ENCODE assay signal across 23 cellular contexts in genomic region chr15:94335616-94336015, GRCh38.
DNase-seq lines count a peak whose midpoint lies in the region; ATAC-seq, FAIRE-seq and TF ChIP-seq lines count a peak whose summit lies in the region.
"Had no signal": no experiment of that assay in that cellular context is flagged by ENCODE, and none has a peak within 500 bp of the region (broad histone marks: within the 10 kb centered on the region; RNA-seq: fewer than 3 reads in every experiment).

No MANE protein-coding gene starts in this region.

- CTCF ChIA-PET in A549 (lab: Yijun Ruan, JAX): interaction anchor here (4.1 kb wide), 1 partner anchor 12 kb away, joined by 37 read pairs; no protein-coding TSS in a partner anchor
- CTCF ChIA-PET in activated CD4-positive, alpha-beta T cell treated with anti-CD3 and anti-CD28 coated beads, Interleukin-2, amount 10 ng/mL, durations not matched to agents 7 days and 5 days (lab: Charles Lee): interaction anchor here (1.1 to 3.6 kb wide), 2 partner anchors 12 to 18 kb away, joined by 3 to 25 read pairs; no protein-coding TSS in a partner anchor

- H3K36me3 Mint-ChIP-seq in activated CD4-positive, alpha-beta T cell treated with anti-CD3 and anti-CD28 coated beads, Interleukin-2, amount 10 ng/mL, durations not matched to agents 7 days and 5 days (ENCODE audit: low read depth): no peaks in the 10 kb centered on the region

- WGBS in A549 (ENCODE audit: missing lambda C conversion rate): 64% methylated on average over 3 of the region's 3 CpGs

- FAIRE-seq in A549 (lab: Jason Lieb, UNC): peak; percentile 39
- peak; percentile 55 for FAIRE-seq in islet of Langerhans (lab: Jason Lieb, UNC)
- no peak for FAIRE-seq in HTR-8/SVneo (lab: Jason Lieb, UNC)
- FAIRE-seq: GM12892 had no signal

- H3K9me3 ChIP-seq in A549: peaks cover 3% of the 10 kb centered on the region; the same call in 1 of the 3 replicates
- H3K9me3 ChIP-seq: HAP-1, SK-N-SH had no signal

- no peaks in the 10 kb centered on the region for H3K9me3 Mint-ChIP-seq in activated CD4-positive, alpha-beta T cell treated with anti-CD3 and anti-CD28 coated beads, Interleukin-2, amount 10 ng/mL, durations not matched to agents 7 days and 5 days
- H3K9me3 Mint-ChIP-seq: CD4-positive, CD25-positive, alpha-beta regulatory T cell; GM23338 had no signal

- TF ChIP-seq CTCF in A549 (IDR thresholded peaks at IDR 0.05): no peak

- no peak overlapping the region for H3K27ac ChIP-seq in A549
- H3K27ac ChIP-seq: KMS-11 had no signal

- no peak for TF ChIP-seq EP300 in A549 (IDR thresholded peaks at IDR 0.05)

- no peaks in the 10 kb centered on the region for H3K27me3 Mint-ChIP-seq in activated CD4-positive, alpha-beta T cell treated with anti-CD3 and anti-CD28 coated beads, Interleukin-2, amount 10 ng/mL, durations not matched to agents 7 days and 5 days
- H3K27me3 Mint-ChIP-seq: CD4-positive, CD25-positive, alpha-beta regulatory T cell had no signal

- no peak for TF ChIP-seq RAD21 in A549 (conservative IDR thresholded peaks at IDR 0.05 in 1 of 2, IDR thresholded peaks at IDR 0.05 in 1 of 2)

- H3K4me3 ChIP-seq in A549: no peak overlapping the region
- H3K4me3 ChIP-seq: GM23338, HAP-1 had no signal

- no peak for ATAC-seq in A549
- no peak for ATAC-seq in left lobe of liver
- ATAC-seq: GM23338, Panc1 had no signal

- TF ChIP-seq POLR2A in A549 (IDR thresholded peaks at IDR 0.05; ENCODE audit: low read length): no peak

- H3K4me1 ChIP-seq in A549: no peaks in the 10 kb centered on the region
- H3K4me1 ChIP-seq: HAP-1 had no signal

- no peak overlapping the region for H3K4me2 ChIP-seq in A549
- H3K4me2 ChIP-seq: GM23338, KMS-11, SK-N-SH had no signal

- H3K4me3 Mint-ChIP-seq in activated CD4-positive, alpha-beta T cell treated with anti-CD3 and anti-CD28 coated beads, Interleukin-2, amount 10 ng/mL, durations not matched to agents 7 days and 5 days: no peak overlapping the region
- H3K4me3 Mint-ChIP-seq: CD4-positive, CD25-positive, alpha-beta regulatory T cell; GM23338 had no signal

- DNase-seq in A549 (ENCODE audit: low read depth in 1 of 2, low spot score in 1 of 2): no peak
- peak; percentile 16 for DNase-seq in GM03348 (ENCODE audit: low spot score)
- peak; percentile 15 for DNase-seq in dedifferentiated amniotic fluid mesenchymal stem cell (ENCODE audit: extremely low spot score)
- no peak for DNase-seq in activated CD4-positive, alpha-beta T cell treated with anti-CD3 and anti-CD28 coated beads, Interleukin-2, amount 10 ng/mL, durations not matched to agents 7 days and 5 days
- DNase-seq in left lobe of liver (ENCODE audit: low spot score): no peak
- DNase-seq in HTR-8/SVneo (ENCODE audit: insufficient read length, low spot score): no peak
- no peak for DNase-seq in dermis blood vessel endothelial cell
- DNase-seq: 8988T; CD4-positive, CD25-positive, alpha-beta regulatory T cell; DMS79 treated with DMSO at 0.1 percent for 48 hours; NCI-H1092 treated with DMSO at 0.1 percent for 48 hours; NCI-H1436 treated with DMSO at 0.1 percent for 48 hours; NCI-H1930; NCI-H2227 treated with DMSO at 0.1 percent for 48 hours; NCI-H510A; SIG-M5; SK-N-SH had no signal

- no peaks in the 10 kb centered on the region for H3K4me1 Mint-ChIP-seq in activated CD4-positive, alpha-beta T cell treated with anti-CD3 and anti-CD28 coated beads, Interleukin-2, amount 10 ng/mL, durations not matched to agents 7 days and 5 days
- H3K4me1 Mint-ChIP-seq: CD4-positive, CD25-positive, alpha-beta regulatory T cell had no signal

- POLR2A ChIA-PET in A549 (lab: Yijun Ruan, JAX): no interaction called here
- POLR2A ChIA-PET in activated CD4-positive, alpha-beta T cell treated with anti-CD3 and anti-CD28 coated beads, Interleukin-2, amount 10 ng/mL, durations not matched to agents 7 days and 5 days (lab: Charles Lee): no interaction called here

- H3K27ac Mint-ChIP-seq in activated CD4-positive, alpha-beta T cell treated with anti-CD3 and anti-CD28 coated beads, Interleukin-2, amount 10 ng/mL, durations not matched to agents 7 days and 5 days: no peak overlapping the region
- H3K27ac Mint-ChIP-seq: CD4-positive, CD25-positive, alpha-beta regulatory T cell had no signal

TF ChIP-seq in A549, 52 proteins besides CTCF, POLR2A, EP300 and RAD21:
- TF ChIP-seq RARB (CRISPR knock-in tag; IDR thresholded peaks at IDR 0.05) (no peak), EHMT2 (IDR thresholded peaks at IDR 0.05; ENCODE audit: low read depth) (no peak), HDAC2 (IDR thresholded peaks at IDR 0.05) (no peak), ESRRA (IDR thresholded peaks at IDR 0.05; ENCODE audit: borderline replicate concordance, low read length) (no peak), MYC (IDR thresholded peaks at IDR 0.05; ENCODE audit: borderline replicate concordance, low read length) (no peak), NPAS2 (CRISPR knock-in tag; IDR thresholded peaks at IDR 0.05; ENCODE audit: borderline replicate concordance) (no peak), RNF2 (IDR thresholded peaks at IDR 0.05; ENCODE audit: borderline replicate concordance, low read depth) (no peak), ZNF302 (CRISPR knock-in tag; IDR thresholded peaks at IDR 0.05) (no peak), KDM5A (IDR thresholded peaks at IDR 0.05) (no peak), HEYL (CRISPR knock-in tag; IDR thresholded peaks at IDR 0.05) (no peak), NR3C1 (IDR thresholded peaks at IDR 0.05) (no peak), ZSCAN20 (CRISPR knock-in tag; IDR thresholded peaks at IDR 0.05) (no peak), KDM1A (IDR thresholded peaks at IDR 0.05; ENCODE audit: low read depth) (no peak), ZFP36 (IDR thresholded peaks at IDR 0.05; ENCODE audit: borderline replicate concordance, partially characterized antibody) (no peak), HOXB13 (CRISPR knock-in tag; IDR thresholded peaks at IDR 0.05; ENCODE audit: low read depth) (no peak)
- TF ChIP-seq, protein P1, sequence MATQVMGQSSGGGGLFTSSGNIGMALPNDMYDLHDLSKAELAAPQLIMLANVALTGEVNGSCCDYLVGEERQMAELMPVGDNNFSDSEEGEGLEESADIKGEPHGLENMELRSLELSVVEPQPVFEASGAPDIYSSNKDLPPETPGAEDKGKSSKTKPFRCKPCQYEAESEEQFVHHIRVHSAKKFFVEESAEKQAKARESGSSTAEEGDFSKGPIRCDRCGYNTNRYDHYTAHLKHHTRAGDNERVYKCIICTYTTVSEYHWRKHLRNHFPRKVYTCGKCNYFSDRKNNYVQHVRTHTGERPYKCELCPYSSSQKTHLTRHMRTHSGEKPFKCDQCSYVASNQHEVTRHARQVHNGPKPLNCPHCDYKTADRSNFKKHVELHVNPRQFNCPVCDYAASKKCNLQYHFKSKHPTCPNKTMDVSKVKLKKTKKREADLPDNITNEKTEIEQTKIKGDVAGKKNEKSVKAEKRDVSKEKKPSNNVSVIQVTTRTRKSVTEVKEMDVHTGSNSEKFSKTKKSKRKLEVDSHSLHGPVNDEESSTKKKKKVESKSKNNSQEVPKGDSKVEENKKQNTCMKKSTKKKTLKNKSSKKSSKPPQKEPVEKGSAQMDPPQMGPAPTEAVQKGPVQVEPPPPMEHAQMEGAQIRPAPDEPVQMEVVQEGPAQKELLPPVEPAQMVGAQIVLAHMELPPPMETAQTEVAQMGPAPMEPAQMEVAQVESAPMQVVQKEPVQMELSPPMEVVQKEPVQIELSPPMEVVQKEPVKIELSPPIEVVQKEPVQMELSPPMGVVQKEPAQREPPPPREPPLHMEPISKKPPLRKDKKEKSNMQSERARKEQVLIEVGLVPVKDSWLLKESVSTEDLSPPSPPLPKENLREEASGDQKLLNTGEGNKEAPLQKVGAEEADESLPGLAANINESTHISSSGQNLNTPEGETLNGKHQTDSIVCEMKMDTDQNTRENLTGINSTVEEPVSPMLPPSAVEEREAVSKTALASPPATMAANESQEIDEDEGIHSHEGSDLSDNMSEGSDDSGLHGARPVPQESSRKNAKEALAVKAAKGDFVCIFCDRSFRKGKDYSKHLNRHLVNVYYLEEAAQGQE (IDR thresholded peaks at IDR 0.05): no peak
- TF ChIP-seq, protein P2, sequence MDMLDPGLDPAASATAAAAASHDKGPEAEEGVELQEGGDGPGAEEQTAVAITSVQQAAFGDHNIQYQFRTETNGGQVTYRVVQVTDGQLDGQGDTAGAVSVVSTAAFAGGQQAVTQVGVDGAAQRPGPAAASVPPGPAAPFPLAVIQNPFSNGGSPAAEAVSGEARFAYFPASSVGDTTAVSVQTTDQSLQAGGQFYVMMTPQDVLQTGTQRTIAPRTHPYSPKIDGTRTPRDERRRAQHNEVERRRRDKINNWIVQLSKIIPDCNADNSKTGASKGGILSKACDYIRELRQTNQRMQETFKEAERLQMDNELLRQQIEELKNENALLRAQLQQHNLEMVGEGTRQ (IDR thresholded peaks at IDR 0.05): no peak
- TF ChIP-seq, protein P3, sequence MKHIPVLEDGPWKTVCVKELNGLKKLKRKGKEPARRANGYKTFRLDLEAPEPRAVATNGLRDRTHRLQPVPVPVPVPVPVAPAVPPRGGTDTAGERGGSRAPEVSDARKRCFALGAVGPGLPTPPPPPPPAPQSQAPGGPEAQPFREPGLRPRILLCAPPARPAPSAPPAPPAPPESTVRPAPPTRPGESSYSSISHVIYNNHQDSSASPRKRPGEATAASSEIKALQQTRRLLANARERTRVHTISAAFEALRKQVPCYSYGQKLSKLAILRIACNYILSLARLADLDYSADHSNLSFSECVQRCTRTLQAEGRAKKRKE (CRISPR knock-in tag; IDR thresholded peaks at IDR 0.05; ENCODE audit: low read depth): no peak
- TF ChIP-seq, protein P4, sequence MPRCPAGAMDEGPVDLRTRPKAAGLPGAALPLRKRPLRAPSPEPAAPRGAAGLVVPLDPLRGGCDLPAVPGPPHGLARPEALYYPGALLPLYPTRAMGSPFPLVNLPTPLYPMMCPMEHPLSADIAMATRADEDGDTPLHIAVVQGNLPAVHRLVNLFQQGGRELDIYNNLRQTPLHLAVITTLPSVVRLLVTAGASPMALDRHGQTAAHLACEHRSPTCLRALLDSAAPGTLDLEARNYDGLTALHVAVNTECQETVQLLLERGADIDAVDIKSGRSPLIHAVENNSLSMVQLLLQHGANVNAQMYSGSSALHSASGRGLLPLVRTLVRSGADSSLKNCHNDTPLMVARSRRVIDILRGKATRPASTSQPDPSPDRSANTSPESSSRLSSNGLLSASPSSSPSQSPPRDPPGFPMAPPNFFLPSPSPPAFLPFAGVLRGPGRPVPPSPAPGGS (IDR thresholded peaks at IDR 0.05): no peak

Comparison
In these comparisons a context has a peak if more than half of its experiments do, and no peak if none do; other contexts are left out.
1. DNase-seq: peak in GM03348 (single experiment) and dedifferentiated amniotic fluid mesenchymal stem cell (single experiment); none in A549 (0 of 2), activated CD4-positive, alpha-beta T cell treated with anti-CD3 and anti-CD28 coated beads, Interleukin-2, amount 10 ng/mL, durations not matched to agents 7 days and 5 days (single experiment), left lobe of liver (single experiment), HTR-8/SVneo (single experiment) and dermis blood vessel endothelial cell (single experiment).